ENCODE assay signal across 18 cellular contexts in genomic region chr20:38227578-38228360, GRCh38. TPM values are rescaled to one million over a fixed set of nuclear protein-coding genes. Genes with fewer than 3 reads are reported as not detected.
"Had no signal": no experiment of that assay in that cellular context is flagged by ENCODE, and none has a peak within 500 bp of the region (broad histone marks: within the 10 kb centered on the region; RNA-seq: fewer than 3 reads in every experiment).

No MANE protein-coding gene starts in this region.

- H3K79me2 ChIP-seq: parathyroid adenoma had no signal

- DNase-seq: effector memory CD4-positive, alpha-beta T cell; heart right ventricle; hypothalamus; kidney glomerular epithelial cell; mammary epithelial cell; naive thymus-derived CD4-positive, alpha-beta T cell; psoas muscle; retina; small intestine; stimulated activated CD4-positive, alpha-beta T cell treated with anti-CD3 and anti-CD28 coated beads, Interleukin-2, amount 100 ng/mL, for 48 hours; stimulated activated naive CD4-positive, alpha-beta T cell treated with Interleukin-2 at 50 U/mL for 16 hours; uterus had no signal

- H3K4me1 ChIP-seq: gastrocnemius medialis, parathyroid adenoma, psoas muscle, uterus had no signal

- H3K36me3 Mint-ChIP-seq: naive thymus-derived CD4-positive, alpha-beta T cell; type B pancreatic cell had no signal

- H2AFZ ChIP-seq: parathyroid adenoma had no signal

- H3K9me3 ChIP-seq: esophagus muscularis mucosa, gastrocnemius medialis, heart right ventricle, psoas muscle, uterus had no signal

- H3K4me3 ChIP-seq: esophagus muscularis mucosa, gastrocnemius medialis, heart right ventricle, psoas muscle, uterus had no signal

- H3K9me3 Mint-ChIP-seq: naive thymus-derived CD4-positive, alpha-beta T cell; type B pancreatic cell had no signal

- H3K27ac Mint-ChIP-seq: naive thymus-derived CD4-positive, alpha-beta T cell; type B pancreatic cell had no signal

- H3K27ac ChIP-seq: epithelial cell of prostate, esophagus muscularis mucosa, gastrocnemius medialis, heart right ventricle, parathyroid adenoma, psoas muscle, uterus had no signal

- ATAC-seq: gastrocnemius medialis; naive thymus-derived CD4-positive, alpha-beta T cell; psoas muscle had no signal

- H3K4me3 Mint-ChIP-seq: naive thymus-derived CD4-positive, alpha-beta T cell; type B pancreatic cell had no signal

- H3K27me3 ChIP-seq: esophagus muscularis mucosa, gastrocnemius medialis, uterus had no signal

- H3K36me3 ChIP-seq: gastrocnemius medialis, uterus had no signal

RNA-seq across cellular contexts. Expression of gene KIAA1755, which starts 32.8 kb away (rescaled TPM):
- total RNA-seq: naive thymus-derived CD4-positive, alpha-beta T cell had no signal
- polyA plus RNA-seq: naive thymus-derived CD4-positive, alpha-beta T cell; neural cell had no signal
